Comparison of ENCODE assay signal across 9 cellular contexts in the genomic region with DNA sequence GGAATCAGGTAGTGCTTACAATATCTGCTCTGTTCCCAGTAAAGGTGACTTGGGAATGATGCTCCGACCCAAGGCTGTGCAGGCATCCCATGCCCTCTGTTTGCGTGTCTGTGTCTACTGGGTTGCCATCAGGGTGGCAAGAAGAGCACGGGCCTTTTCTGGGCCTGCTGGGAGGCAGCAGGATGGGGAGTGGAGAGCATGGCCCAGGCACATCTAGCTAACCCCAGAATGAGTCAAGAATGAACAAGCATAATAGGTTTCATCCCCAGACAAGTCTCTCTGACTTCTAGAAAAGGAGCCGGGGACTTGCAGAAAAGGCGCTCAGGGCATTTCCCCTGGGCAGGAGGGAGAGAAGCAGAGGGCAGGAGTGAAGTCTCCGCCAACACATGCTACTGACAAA.
"Had no signal": no experiment of that assay in that cellular context is flagged by ENCODE, and none has a peak within 500 bp of the region (broad histone marks: within the 10 kb centered on the region; RNA-seq: fewer than 3 reads in every experiment).

No MANE protein-coding gene starts in this region.

- H3K4me1 ChIP-seq: HAP-1 had no signal

- FAIRE-seq: HepG2 had no signal

- H3K27ac ChIP-seq: GM23248, HL-60 had no signal

- H3K9ac ChIP-seq: GM23248 had no signal

- H2AFZ ChIP-seq: GM23248 had no signal

- H3K9me3 ChIP-seq: HAP-1 had no signal

- DNase-seq: GM23248, GOT3, H7, HFFc6, KBM-7 had no signal

- H3K4me3 ChIP-seq: GM23248, HAP-1 had no signal

- H3K36me3 ChIP-seq: HAP-1 had no signal

- ATAC-seq: HCT116, HepG2 had no signal
